In genomic region chr9:6355728-6356127, GRCh38 we compare ENCODE assay signal across 11 cellular contexts. TPM values are rescaled to one million over a fixed set of nuclear protein-coding genes. Genes with fewer than 3 reads are reported as not detected.
DNase-seq lines count a peak whose midpoint lies in the region; ATAC-seq, FAIRE-seq and TF ChIP-seq lines count a peak whose summit lies in the region.
"Had no signal": no experiment of that assay in that cellular context is flagged by ENCODE, and none has a peak within 500 bp of the region (broad histone marks: within the 10 kb centered on the region; RNA-seq: fewer than 3 reads in every experiment).

No MANE protein-coding gene starts in this region.

- TF ChIP-seq RAD21 in A549 (conservative IDR thresholded peaks at IDR 0.05 in 1 of 2, IDR thresholded peaks at IDR 0.05 in 1 of 2), result no peak

- POLR2A ChIA-PET in A549 (lab: Yijun Ruan, JAX) (interaction anchor here (1.4 kb wide), 1 partner anchor 57 kb away, joined by 3 read pairs; the partner anchor contains the start of gene UHRF2), endothelial cell of umbilical vein (lab: Charles Lee) (no interaction called here)

- ATAC-seq in A549, result no peak
- ATAC-seq in GM18498 (IDR thresholded peaks at IDR 0.05; ENCODE audit: unreplicated experiment), result peak; percentile 58
- ATAC-seq in HG03460 (IDR thresholded peaks at IDR 0.05; ENCODE audit: unreplicated experiment), result peak; percentile 50
- no peak for ATAC-seq in HG03439 (IDR thresholded peaks at IDR 0.05; ENCODE audit: unreplicated experiment)

- no peaks in the 10 kb centered on the region for H3K9me1 ChIP-seq in endothelial cell of umbilical vein (replicated peaks; ENCODE audit: control insufficient read depth, extremely low read depth, insufficient read depth, low read length)

- DNase-seq in A549 (ENCODE audit: low read depth in 1 of 2, low spot score in 1 of 2), result no peak
- peak; percentile 42 for DNase-seq in endothelial cell of umbilical vein (ENCODE audit: low read depth, low spot score)
- DNase-seq in GOT3 (lab: John Stamatoyannopoulos, UW), result no peak
- no peak for DNase-seq in mucosa of gallbladder (ENCODE audit: low spot score)
- DNase-seq in AML-193 (lab: John Stamatoyannopoulos, UW), result no peak
- DNase-seq: activated CD8-positive, alpha-beta memory T cell treated with anti-CD3 and anti-CD28 coated beads for 24 hours; CD8-positive, alpha-beta memory T cell; OCI-M1 had no signal

- no peak for TF ChIP-seq EP300 in A549 (IDR thresholded peaks at IDR 0.05)

- no peak for TF ChIP-seq CTCF in A549 (IDR thresholded peaks at IDR 0.05)
- TF ChIP-seq CTCF in endothelial cell of umbilical vein (IDR thresholded peaks at IDR 0.05; ENCODE audit: extremely low read depth in 1 of 2, insufficient read depth in 1 of 2, low read depth in 1 of 2, low read length in 2 of 2), result no peak

- no peaks in the 10 kb centered on the region for H3K9me3 ChIP-seq in A549
- H3K9me3 ChIP-seq in endothelial cell of umbilical vein (replicated peaks; ENCODE audit: control insufficient read depth, insufficient read depth, low read length), result no peaks in the 10 kb centered on the region

- peak overlapping the region; percentile 15 for H3K4me2 ChIP-seq in A549
- H3K4me2 ChIP-seq in endothelial cell of umbilical vein (ENCODE audit: insufficient read depth, low read length), result no peak overlapping the region

- H3K4me1 ChIP-seq in A549 (peaks cover 15% of the 10 kb centered on the region), endothelial cell of umbilical vein (ENCODE audit: control insufficient read depth, extremely low read depth, insufficient read depth, low read length) (peaks cover 4% of the 10 kb centered on the region)

- H3K27ac ChIP-seq in A549 (peak overlapping the region; percentile 25 to 29; a peak in 2 of 6 replicates), endothelial cell of umbilical vein (ENCODE audit: insufficient read depth, low read depth, low read length) (no peak overlapping the region)

- TF ChIP-seq POLR2A in A549 (IDR thresholded peaks at IDR 0.05; ENCODE audit: low read length) (no peak), endothelial cell of umbilical vein (IDR thresholded peaks at IDR 0.05; ENCODE audit: low read depth, low read length) (no peak)

- no peaks in the 10 kb centered on the region for H3K79me2 ChIP-seq in endothelial cell of umbilical vein (ENCODE audit: control insufficient read depth, insufficient read depth, low read length)

- no peaks in the 10 kb centered on the region for H3K36me3 ChIP-seq in endothelial cell of umbilical vein (ENCODE audit: control insufficient read depth in 2 of 2, extremely low read depth in 1 of 2, insufficient read depth in 2 of 2, low read length in 2 of 2)

- CTCF ChIA-PET in A549 (lab: Yijun Ruan, JAX) (interaction anchor here (0.6 to 6.5 kb wide), 13 partner anchors 10 to 488 kb away, joined by 3 to 70 read pairs (median 4); no protein-coding TSS in a partner anchor), endothelial cell of umbilical vein (lab: Charles Lee) (interaction anchor here (0.8 to 3.3 kb wide), 17 partner anchors 9 to 384 kb away, joined by 3 to 124 read pairs (median 5); partner anchors contain the start of gene UHRF2)

- whole genome bisulfite sequencing in A549 (ENCODE audit: missing lambda C conversion rate), result 11% methylated on average over 2 of the region's 2 CpGs

- dilution Hi-C loops in endothelial cell of umbilical vein (cut with MboI; ENCODE audit: extremely low pct_ligation_motif_present, low sequenced_read_pairs), result no loop called here

- BruUV-seq in endothelial cell of umbilical vein (replicated peaks; lab: Mats Ljungman, UMichigan), result no TSS peak

- FAIRE-seq in A549 (lab: Jason Lieb, UNC) (peak; percentile 32), endothelial cell of umbilical vein (lab: Jason Lieb, UNC) (peak; percentile 75)

- H4K20me1 ChIP-seq in endothelial cell of umbilical vein (replicated peaks; ENCODE audit: control insufficient read depth, extremely low read depth, insufficient read depth, low read length), result no peaks in the 10 kb centered on the region

- H2AFZ ChIP-seq in endothelial cell of umbilical vein (ENCODE audit: low read depth, low read length), result peak overlapping the region; percentile 76

- intact Hi-C loops in endothelial cell of umbilical vein (cut with micrococcal nuclease), result loop anchor here (2.0 to 10.0 kb wide), 2 partner anchors 57 to 139 kb away; partner anchors contain the start of gene UHRF2

- no peak overlapping the region for H3K4me3 ChIP-seq in A549
- H3K4me3 ChIP-seq in endothelial cell of umbilical vein (replicated peaks in 1 of 3; ENCODE audit: insufficient read depth in 1 of 3, low read depth in 1 of 3, low read length in 3 of 3), result no peak overlapping the region

- no peaks in the 10 kb centered on the region for H3K27me3 ChIP-seq in endothelial cell of umbilical vein (ENCODE audit: control insufficient read depth in 2 of 2, insufficient read depth in 2 of 2, low read length in 2 of 2)

- no peak overlapping the region for H3K9ac ChIP-seq in endothelial cell of umbilical vein (replicated peaks; ENCODE audit: extremely low read depth, insufficient read depth, low read length)

TF ChIP-seq in A549, 52 proteins besides CTCF, POLR2A, EP300 and RAD21:
- TF ChIP-seq ZNF302 (CRISPR knock-in tag; IDR thresholded peaks at IDR 0.05), result no peak
- no peak for TF ChIP-seq FOSL2 (IDR thresholded peaks at IDR 0.05)
- TF ChIP-seq FOSL2 (CRISPR knock-in tag; IDR thresholded peaks at IDR 0.05), result peak; percentile 24; the same call in 1 of the 2 replicates
- TF ChIP-seq HOXB13 (CRISPR knock-in tag; IDR thresholded peaks at IDR 0.05; ENCODE audit: low read depth), result no peak
- no peak for TF ChIP-seq E2F6 (IDR thresholded peaks at IDR 0.05; ENCODE audit: borderline replicate concordance, low read depth)

TF ChIP-seq in endothelial cell of umbilical vein, 7 proteins besides CTCF, POLR2A, EP300 and RAD21:
- TF ChIP-seq MAX (IDR thresholded peaks at IDR 0.05; ENCODE audit: insufficient read depth, insufficient read length) (no peak), JUN (IDR thresholded peaks at IDR 0.05; ENCODE audit: borderline replicate concordance, insufficient read depth, insufficient read length, low read depth) (peak; percentile 31), MYC (IDR thresholded peaks at IDR 0.05; ENCODE audit: low read depth, low read length) (no peak), GATA2 (IDR thresholded peaks at IDR 0.05; ENCODE audit: insufficient read depth, insufficient read length, low read depth, low read length) (no peak), EZH2 (IDR thresholded peaks at IDR 0.05; ENCODE audit: borderline replicate concordance, low read depth, low read length, severe bottlenecking) (no peak), POLR2AphosphoS5 (IDR thresholded peaks at IDR 0.05; ENCODE audit: insufficient read depth, low read depth, low read length) (no peak), FOS (IDR thresholded peaks at IDR 0.05; ENCODE audit: borderline replicate concordance, insufficient read depth, low read length) (peak; percentile 75)
TF ChIP-seq in endothelial cell of umbilical vein: peak in this region for 2.

RNA-seq across cellular contexts. Expression of gene TPD52L3, which starts 27.6 kb away (rescaled TPM):
- not detected in 2 replicates for polyA plus RNA-seq in A549 (2011; rRNA removed)
- polyA plus RNA-seq in A549 (2012; cell fraction: cytosol; rRNA removed), result not detected in 2 replicates
- not detected in 2 replicates for polyA plus RNA-seq in A549 (2012; cell fraction: nucleus; rRNA removed)
- not detected in 3 replicates for polyA plus RNA-seq in A549 (2017; fragmentation: RNase III; extraction: RNeasy Plus Mini Kit Qiagen cat#74134 plus additional on column Dnase treatment)
- polyA minus RNA-seq in A549 (2011; rRNA and poly(A)+ RNA removed), result not detected in 2 replicates
- not detected in 2 replicates for total RNA-seq in endothelial cell of umbilical vein
- polyA plus RNA-seq in endothelial cell of umbilical vein, result not detected in 2 replicates
- polyA plus RNA-seq in endothelial cell of umbilical vein (2011; cell fraction: cytosol; rRNA removed), result not detected in 2 replicates
- polyA plus RNA-seq in endothelial cell of umbilical vein (2011; cell fraction: nucleus; rRNA removed), result not detected in 2 replicates
- not detected in 2 replicates for polyA plus RNA-seq in endothelial cell of umbilical vein (2012)
- not detected in 2 replicates for polyA minus RNA-seq in endothelial cell of umbilical vein
- polyA minus RNA-seq in endothelial cell of umbilical vein (2011; cell fraction: cytosol; rRNA and poly(A)+ RNA removed), result not detected
- polyA minus RNA-seq in endothelial cell of umbilical vein (2011; cell fraction: nucleus; rRNA and poly(A)+ RNA removed), result not detected in 2 replicates
- total RNA-seq in mucosa of gallbladder, result not detected
- total RNA-seq: CD8-positive, alpha-beta memory T cell had no signal
- polyA plus RNA-seq: CD8-positive, alpha-beta memory T cell had no signal

RNA-seq across cellular contexts. Expression of gene UHRF2, which starts 57.3 kb away (rescaled TPM):
- polyA plus RNA-seq in A549 (2011; rRNA removed) (60.6 and 74.3 TPM in 2 replicates), A549 (2017; fragmentation: RNase III; extraction: RNeasy Plus Mini Kit Qiagen cat#74134 plus additional on column Dnase treatment) (25.8 to 28.6 TPM (median 28.5 TPM) in 3 replicates), endothelial cell of umbilical vein (53.9 and 63.5 TPM in 2 replicates)
- polyA plus RNA-seq in A549 (2012; cell fraction: cytosol; rRNA removed), result 15.6 and 16.8 TPM in 2 replicates
- 33.2 and 49.6 TPM in 2 replicates for polyA plus RNA-seq in A549 (2012; cell fraction: nucleus; rRNA removed)
- polyA minus RNA-seq in A549 (2011; rRNA and poly(A)+ RNA removed), result 41.6 and 44.8 TPM in 2 replicates
- total RNA-seq in endothelial cell of umbilical vein (101 and 106 TPM in 2 replicates), mucosa of gallbladder (33.3 TPM)
- 35.5 and 38.6 TPM in 2 replicates for polyA plus RNA-seq in endothelial cell of umbilical vein (2011; cell fraction: cytosol; rRNA removed)
- 358 and 413 TPM in 2 replicates for polyA plus RNA-seq in endothelial cell of umbilical vein (2011; cell fraction: nucleus; rRNA removed)
- 71.1 and 83.1 TPM in 2 replicates for polyA plus RNA-seq in endothelial cell of umbilical vein (2012)
- 160 and 174 TPM in 2 replicates for polyA minus RNA-seq in endothelial cell of umbilical vein
- polyA minus RNA-seq in endothelial cell of umbilical vein (2011; cell fraction: cytosol; rRNA and poly(A)+ RNA removed), result 30.6 TPM
- 399 and 492 TPM in 2 replicates for polyA minus RNA-seq in endothelial cell of umbilical vein (2011; cell fraction: nucleus; rRNA and poly(A)+ RNA removed)

Comparison
In these comparisons a context has a peak if more than half of its experiments do, and no peak if none do; other contexts are left out.
1. ATAC-seq: peak in GM18498 (single experiment) and HG03460 (single experiment); none in A549 (0 of 2) and HG03439 (single experiment).